In genomic region chr16:90100216-90100615, GRCh38 we compare ENCODE assay signal across 9 cellular contexts. TPM values are rescaled to one million over a fixed set of nuclear protein-coding genes. Genes with fewer than 3 reads are reported as not detected.
"Had no signal": no experiment of that assay in that cellular context is flagged by ENCODE, and none has a peak within 500 bp of the region (broad histone marks: within the 10 kb centered on the region; RNA-seq: fewer than 3 reads in every experiment).

No MANE protein-coding gene starts in this region.

RNA-seq across cellular contexts. Expression of gene PRDM7, which starts 23.1 kb away (rescaled TPM):
- total RNA-seq: K562, M059J, NCI-H460, PC-9, Peyer's patch, Right ventricle myocardium inferior, RPMI7951, SJCRH30 had no signal
- polyA plus RNA-seq: IgD-negative memory B cell, K562 had no signal
